ENCODE assay signal across 16 cellular contexts in genomic region chr4:183455431-183456145, GRCh38. TPM values are rescaled to one million over a fixed set of nuclear protein-coding genes. Genes with fewer than 3 reads are reported as not detected.
DNase-seq lines count a peak whose midpoint lies in the region; ATAC-seq and TF ChIP-seq lines count a peak whose summit lies in the region.
"Had no signal": no experiment of that assay in that cellular context is flagged by ENCODE, and none has a peak within 500 bp of the region (broad histone marks: within the 10 kb centered on the region; RNA-seq: fewer than 3 reads in every experiment).

No MANE protein-coding gene starts in this region.

- POLR2A ChIA-PET in CD8-positive, alpha-beta T cell (lab: Charles Lee): interaction anchor here (1.2 kb wide), 2 partner anchors 9 to 11 kb away, joined by 3 to 6 read pairs; partner anchors contain the start of gene CDKN2AIP
- POLR2A ChIA-PET in activated CD8-positive, alpha-beta T cell treated with anti-CD3 and anti-CD28 coated beads for 36 hours (lab: Charles Lee): interaction anchor here (1.2 kb wide), 1 partner anchor 9 kb away, joined by 4 read pairs; no protein-coding TSS in a partner anchor

- H3K27ac Mint-ChIP-seq in CD8-positive, alpha-beta T cell: peak overlapping the region; percentile 42
- peak overlapping the region; percentile 70 for H3K27ac Mint-ChIP-seq in activated CD8-positive, alpha-beta T cell treated with anti-CD3 and anti-CD28 coated beads for 36 hours
- peak overlapping the region; percentile 14 to 74 (median 55) for H3K27ac Mint-ChIP-seq in naive B cell
- H3K27ac Mint-ChIP-seq: activated CD4-positive, alpha-beta T cell treated with anti-CD3 and anti-CD28 coated beads for 36 hours; endodermal cell had no signal

- H3K9me3 Mint-ChIP-seq in CD8-positive, alpha-beta T cell: no peaks in the 10 kb centered on the region
- no peaks in the 10 kb centered on the region for H3K9me3 Mint-ChIP-seq in activated CD8-positive, alpha-beta T cell treated with anti-CD3 and anti-CD28 coated beads for 36 hours
- no peaks in the 10 kb centered on the region for H3K9me3 Mint-ChIP-seq in naive B cell
- H3K9me3 Mint-ChIP-seq: endodermal cell had no signal

- CTCF ChIA-PET in CD8-positive, alpha-beta T cell (lab: Charles Lee): no interaction called here
- CTCF ChIA-PET in activated CD8-positive, alpha-beta T cell treated with anti-CD3 and anti-CD28 coated beads for 36 hours (lab: Charles Lee): interaction anchor here (1.2 to 1.4 kb wide), 2 partner anchors 14 to 18 kb away, joined by 3 read pairs; no protein-coding TSS in a partner anchor

- no peak for ATAC-seq in CD8-positive, alpha-beta T cell
- peak; percentile 20 for ATAC-seq in activated CD8-positive, alpha-beta T cell treated with anti-CD3 and anti-CD28 coated beads for 36 hours
- ATAC-seq in naive B cell (ENCODE audit: low read depth in 2 of 2): no peak
- no peak for ATAC-seq in GM18861 (IDR thresholded peaks at IDR 0.05; ENCODE audit: unreplicated experiment)
- no peak for ATAC-seq in HG03354 (IDR thresholded peaks at IDR 0.05; ENCODE audit: poor library complexity, severe bottlenecking, unreplicated experiment)
- ATAC-seq: activated CD4-positive, alpha-beta T cell treated with anti-CD3 and anti-CD28 coated beads for 36 hours had no signal

- H3K27ac ChIP-seq in CD8-positive, alpha-beta T cell (ENCODE audit: low read depth, low read length): no peak overlapping the region
- H3K27ac ChIP-seq in KOPT-K1 (ENCODE audit: low read depth, low read length, poor library complexity, severe bottlenecking): peak overlapping the region; percentile 73
- H3K27ac ChIP-seq: prostate gland, transverse colon had no signal

- peaks cover 14% of the 10 kb centered on the region for H3K36me3 Mint-ChIP-seq in CD8-positive, alpha-beta T cell
- H3K36me3 Mint-ChIP-seq in activated CD8-positive, alpha-beta T cell treated with anti-CD3 and anti-CD28 coated beads for 36 hours (ENCODE audit: low read depth): peaks cover 5% of the 10 kb centered on the region
- H3K36me3 Mint-ChIP-seq in naive B cell: no peaks in the 10 kb centered on the region

- DNase-seq in CD8-positive, alpha-beta T cell: no peak
- DNase-seq in activated CD8-positive, alpha-beta T cell treated with anti-CD3 and anti-CD28 coated beads for 36 hours: peak; percentile 23
- DNase-seq in naive B cell (no peak), NOMO-1 treated with dmso at 0.1 percent for 144 hours (lab: John Stamatoyannopoulos, UW; ENCODE audit: unreplicated experiment) (no peak)
- no peak for DNase-seq in stimulated activated CD4-positive, alpha-beta T cell treated with anti-CD3 and anti-CD28 coated beads, Interleukin-4, amount 100 ng/mL, for 1 hour
- DNase-seq: activated CD4-positive, alpha-beta T cell treated with anti-CD3 and anti-CD28 coated beads for 36 hours; activated effector memory CD4-positive, alpha-beta T cell treated with anti-CD3 and anti-CD28 coated beads, Interleukin-2, amount 50 U/mL, for 16 hours; endodermal cell; NCI-H1417 treated with DMSO at 0.1 percent for 48 hours; NCI-H446; SW 1271; transverse colon had no signal

- H3K4me3 Mint-ChIP-seq in CD8-positive, alpha-beta T cell: no peak overlapping the region
- no peak overlapping the region for H3K4me3 Mint-ChIP-seq in activated CD8-positive, alpha-beta T cell treated with anti-CD3 and anti-CD28 coated beads for 36 hours
- no peak overlapping the region for H3K4me3 Mint-ChIP-seq in naive B cell
- H3K4me3 Mint-ChIP-seq: activated CD4-positive, alpha-beta T cell treated with anti-CD3 and anti-CD28 coated beads for 36 hours; endodermal cell had no signal

- peaks cover 24% of the 10 kb centered on the region for H3K4me1 Mint-ChIP-seq in CD8-positive, alpha-beta T cell (ENCODE audit: low read depth)
- H3K4me1 Mint-ChIP-seq in activated CD8-positive, alpha-beta T cell treated with anti-CD3 and anti-CD28 coated beads for 36 hours (ENCODE audit: low read depth): peaks cover 16% of the 10 kb centered on the region
- peaks cover 0 to 8% (median 3%) of the 10 kb centered on the region in 3 donors for H3K4me1 Mint-ChIP-seq in naive B cell
- H3K4me1 Mint-ChIP-seq: endodermal cell had no signal

- no peaks in the 10 kb centered on the region for H3K36me3 ChIP-seq in CD8-positive, alpha-beta T cell (ENCODE audit: insufficient read depth, low read length)
- peaks cover 42% of the 10 kb centered on the region for H3K36me3 ChIP-seq in KOPT-K1 (ENCODE audit: insufficient read depth, low read length)
- H3K36me3 ChIP-seq: prostate gland had no signal

- no peaks in the 10 kb centered on the region for H3K27me3 ChIP-seq in CD8-positive, alpha-beta T cell (ENCODE audit: insufficient read depth, low read length)
- H3K27me3 ChIP-seq: transverse colon had no signal

- H3K9me3 ChIP-seq in CD8-positive, alpha-beta T cell (ENCODE audit: low read length): no peaks in the 10 kb centered on the region
- H3K9me3 ChIP-seq in KOPT-K1 (ENCODE audit: insufficient read depth, low read length, poor library complexity, severe bottlenecking): no peaks in the 10 kb centered on the region
- H3K9me3 ChIP-seq: prostate gland, transverse colon had no signal

- H3K4me3 ChIP-seq in CD8-positive, alpha-beta T cell (ENCODE audit: low read depth, low read length): no peak overlapping the region
- H3K4me3 ChIP-seq: prostate gland, transverse colon had no signal

- intact Hi-C loops in CD8-positive, alpha-beta T cell (cut with DNase I, micrococcal nuclease): no loop called here
- intact Hi-C loops in activated CD8-positive, alpha-beta T cell treated with anti-CD3 and anti-CD28 coated beads for 36 hours (cut with micrococcal nuclease): no loop called here

- H3K27me3 Mint-ChIP-seq in CD8-positive, alpha-beta T cell (ENCODE audit: low read depth): no peaks in the 10 kb centered on the region
- H3K27me3 Mint-ChIP-seq in activated CD8-positive, alpha-beta T cell treated with anti-CD3 and anti-CD28 coated beads for 36 hours: no peaks in the 10 kb centered on the region
- no peaks in the 10 kb centered on the region for H3K27me3 Mint-ChIP-seq in naive B cell
- H3K27me3 Mint-ChIP-seq: activated CD4-positive, alpha-beta T cell treated with anti-CD3 and anti-CD28 coated beads for 36 hours had no signal

- H3K4me1 ChIP-seq in CD8-positive, alpha-beta T cell (ENCODE audit: insufficient read depth, low read length): peaks cover 15% of the 10 kb centered on the region
- H3K4me1 ChIP-seq: prostate gland, transverse colon had no signal

- no peak for TF ChIP-seq CTCF in CD8-positive, alpha-beta T cell (IDR thresholded peaks at IDR 0.05)
- TF ChIP-seq CTCF in activated CD8-positive, alpha-beta T cell treated with anti-CD3 and anti-CD28 coated beads for 36 hours (IDR thresholded peaks at IDR 0.05): no peak

RNA-seq across cellular contexts. Expression of gene CDKN2AIP, which starts 11.2 kb away (rescaled TPM):
- 10 to 100 TPM; 51.2 to 51.9 TPM for total RNA-seq in CD8-positive, alpha-beta T cell
- 10 to 100 TPM; 26.4 to 26.6 TPM for total RNA-seq in activated CD8-positive, alpha-beta T cell treated with anti-CD3 and anti-CD28 coated beads for 36 hours
- polyA plus RNA-seq in naive B cell (ENCODE audit: low read depth in 6 of 6): 10 to 100 TPM; 16.1 to 47.1 (median 25.5) TPM

RNA-seq across cellular contexts. Expression of gene ING2, which starts 49.3 kb away (rescaled TPM):
- total RNA-seq in CD8-positive, alpha-beta T cell: 10 to 100 TPM; 13.8 to 16.3 TPM
- total RNA-seq in activated CD8-positive, alpha-beta T cell treated with anti-CD3 and anti-CD28 coated beads for 36 hours: 10 to 100 TPM; 18.2 to 21.0 TPM
- 10 to 100 TPM in 4 of 6 donors, 1 to 10 TPM in 2; 9.2 to 22.1 (median 11.9) TPM for polyA plus RNA-seq in naive B cell (ENCODE audit: low read depth in 6 of 6)
